In the genomic region with DNA sequence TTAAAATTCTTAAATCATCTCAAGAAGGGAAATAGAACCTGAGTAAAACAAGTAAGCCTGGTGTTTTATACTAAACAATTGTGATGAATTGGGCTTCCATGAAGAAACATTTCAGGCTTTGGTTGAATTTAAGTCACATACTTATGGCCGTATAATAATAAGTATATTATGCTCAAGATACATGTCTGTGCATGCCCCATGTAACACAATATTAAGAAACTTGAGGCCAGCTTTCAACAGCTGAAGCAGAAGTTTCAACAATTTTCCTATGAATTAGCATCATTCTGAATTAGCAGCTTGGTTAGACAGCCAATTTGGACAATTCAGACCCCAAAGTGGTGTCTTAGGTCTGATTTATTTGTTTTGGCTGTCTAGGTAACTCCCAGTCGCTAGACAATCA, we compare ENCODE assay signal across 20 cellular contexts.
"Had no signal": no experiment of that assay in that cellular context is flagged by ENCODE, and none has a peak within 500 bp of the region (broad histone marks: within the 10 kb centered on the region; RNA-seq: fewer than 3 reads in every experiment).

No MANE protein-coding gene starts in this region.

- H3K4me3 ChIP-seq: adrenal gland, lower lobe of right lung had no signal

- H3K4me1 ChIP-seq: adrenal gland, lower lobe of right lung had no signal

- H3K9me3 Mint-ChIP-seq: activated naive CD4-positive, alpha-beta T cell treated with anti-CD3 and anti-CD28 coated beads, Interleukin-2, amount 50 U/mL, for 72 hours; activated T-helper 1 cell treated with anti-CD3 and anti-CD28 coated beads, Interleukin-12 subunit alpha, Interleukin-12 subunit beta, Interleukin-2, Interleukin-4 antibody, amounts not matched to agents 30 ng/mL and 10 ng/mL and 1 ng/mL, durations not matched to agents 14 hours and 24 hours and 36 hours; effector memory CD8-positive, alpha-beta T cell; natural killer cell treated with Interleukin-12 subunit alpha and Interleukin-12 subunit beta and Interleukin-15 and Interleukin-18, amount 100 ng/mL, for 72 hours had no signal

- DNase-seq: activated CD4-positive, alpha-beta T cell treated with anti-CD3 and anti-CD28 coated beads for 36 hours; activated CD4-positive, alpha-beta T cell treated with anti-CD3 and anti-CD28 coated beads, Interleukin-2, amount 50 U/mL, for 48 hours; activated gamma-delta T cell treated with Interleukin-2 at 50 U/mL for 16 hours; adrenal gland; caudate nucleus; effector memory CD8-positive, alpha-beta T cell; foreskin fibroblast; hippocampal formation; islet precursor cell; lower lobe of right lung; occipital lobe; posterior cingulate gyrus; stimulated activated CD4-positive, alpha-beta T cell treated with anti-CD3 and anti-CD28 coated beads, Interleukin-12 subunit alpha, Interleukin-12 subunit beta, amount 100 ng/mL, for 4 hours; stimulated activated CD4-positive, alpha-beta T cell treated with anti-CD3 and anti-CD28 coated beads, Interleukin-1b, Interleukin-23, amount 100 ng/mL, for 48 hours; stimulated activated CD8-positive, alpha-beta memory T cell treated with anti-CD3 and anti-CD28 coated beads, Interleukin-4, amount 100 ng/mL, for 48 hours; stimulated activated naive CD4-positive, alpha-beta T cell had no signal

- ATAC-seq: activated CD4-positive, alpha-beta T cell treated with anti-CD3 and anti-CD28 coated beads for 36 hours; activated naive CD4-positive, alpha-beta T cell treated with anti-CD3 and anti-CD28 coated beads, Interleukin-2, amount 50 U/mL, for 72 hours; effector memory CD8-positive, alpha-beta T cell; lower lobe of right lung; natural killer cell treated with Interleukin-12 subunit alpha and Interleukin-12 subunit beta and Interleukin-15 and Interleukin-18, amount 100 ng/mL, for 72 hours; WTC11 had no signal

- H3K36me3 ChIP-seq: adrenal gland, lower lobe of right lung had no signal

- H3K4me1 Mint-ChIP-seq: activated CD4-positive, alpha-beta T cell treated with anti-CD3 and anti-CD28 coated beads for 36 hours had no signal

- H3K9me3 ChIP-seq: adrenal gland, lower lobe of right lung had no signal

- H3K27ac ChIP-seq: adrenal gland, lower lobe of right lung had no signal

- H3K27ac Mint-ChIP-seq: activated CD4-positive, alpha-beta T cell treated with anti-CD3 and anti-CD28 coated beads for 36 hours; activated naive CD4-positive, alpha-beta T cell treated with anti-CD3 and anti-CD28 coated beads, Interleukin-2, amount 50 U/mL, for 72 hours; activated T-helper 1 cell treated with anti-CD3 and anti-CD28 coated beads, Interleukin-12 subunit alpha, Interleukin-12 subunit beta, Interleukin-2, Interleukin-4 antibody, amounts not matched to agents 30 ng/mL and 10 ng/mL and 1 ng/mL, durations not matched to agents 14 hours and 24 hours and 36 hours; effector memory CD8-positive, alpha-beta T cell; natural killer cell treated with Interleukin-12 subunit alpha and Interleukin-12 subunit beta and Interleukin-15 and Interleukin-18, amount 100 ng/mL, for 72 hours; WTC11 had no signal

- H3K36me3 Mint-ChIP-seq: natural killer cell treated with Interleukin-12 subunit alpha and Interleukin-12 subunit beta and Interleukin-15 and Interleukin-18, amount 100 ng/mL, for 72 hours; WTC11 had no signal

- H3K4me3 Mint-ChIP-seq: activated CD4-positive, alpha-beta T cell treated with anti-CD3 and anti-CD28 coated beads for 36 hours; activated T-helper 1 cell treated with anti-CD3 and anti-CD28 coated beads, Interleukin-12 subunit alpha, Interleukin-12 subunit beta, Interleukin-2, Interleukin-4 antibody, amounts not matched to agents 30 ng/mL and 10 ng/mL and 1 ng/mL, durations not matched to agents 14 hours and 24 hours and 36 hours; effector memory CD8-positive, alpha-beta T cell; natural killer cell treated with Interleukin-12 subunit alpha and Interleukin-12 subunit beta and Interleukin-15 and Interleukin-18, amount 100 ng/mL, for 72 hours; WTC11 had no signal
